ENCODE assay signal across 27 cellular contexts in the genomic region with DNA sequence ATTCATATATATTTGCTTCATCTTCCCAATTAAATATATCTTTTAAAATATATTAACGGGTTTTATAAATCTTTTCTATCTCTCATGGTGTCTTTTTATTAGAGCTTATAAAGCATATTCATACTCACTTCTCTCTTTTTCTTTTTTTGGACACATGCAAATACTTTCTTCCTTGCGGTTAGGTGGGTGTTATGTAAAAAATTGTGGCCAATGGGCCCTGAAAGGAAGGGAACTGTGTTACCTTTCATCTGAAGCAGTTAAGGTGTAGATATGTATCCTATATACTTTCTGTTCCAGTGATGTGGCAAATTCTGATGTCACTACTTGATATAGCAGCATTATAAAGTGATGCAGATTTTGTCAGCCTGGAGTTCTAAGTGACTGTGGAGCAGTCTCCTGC.
DNase-seq lines count a peak whose midpoint lies in the region; ATAC-seq and TF ChIP-seq lines count a peak whose summit lies in the region.
"Had no signal": no experiment of that assay in that cellular context is flagged by ENCODE, and none has a peak within 500 bp of the region (broad histone marks: within the 10 kb centered on the region; RNA-seq: fewer than 3 reads in every experiment).

No MANE protein-coding gene starts in this region.

- H3K27ac ChIP-seq in DOHH2 (ENCODE audit: low read depth, low read length) (peak overlapping the region; percentile 25), uterus (no peak overlapping the region)
- H3K27ac ChIP-seq: 22Rv1, body of pancreas, esophagus muscularis mucosa, spleen, stomach had no signal

- no peaks in the 10 kb centered on the region for H3K9me2 ChIP-seq in DOHH2 (replicated peaks; ENCODE audit: control insufficient read depth, low read length)

- no peaks in the 10 kb centered on the region for H4K20me1 ChIP-seq in DOHH2 (ENCODE audit: control insufficient read depth, insufficient read depth, low read depth, low read length)

- H3K36me3 ChIP-seq in DOHH2 (ENCODE audit: control insufficient read depth, low read length) (no peaks in the 10 kb centered on the region), uterus (no peaks in the 10 kb centered on the region), mucosa of descending colon (ENCODE audit: low read depth) (no peaks in the 10 kb centered on the region)
- H3K36me3 ChIP-seq: esophagus muscularis mucosa, spleen, stomach had no signal

- intact Hi-C loops in uterus (cut with DNase I; ENCODE audit: low total_unique reads): no loop called here
- intact Hi-C loops in mucosa of descending colon (cut with DNase I, micrococcal nuclease): no loop called here
- intact Hi-C loops in Right ventricle myocardium inferior (cut with DNase I): no loop called here

- ATAC-seq in GM19035 (IDR thresholded peaks at IDR 0.05; ENCODE audit: unreplicated experiment): peak; percentile 60
- ATAC-seq in HG02870 (IDR thresholded peaks at IDR 0.05; ENCODE audit: unreplicated experiment): peak; percentile 88
- peak; percentile 92 for ATAC-seq in HG03469 (IDR thresholded peaks at IDR 0.05; ENCODE audit: unreplicated experiment)
- no peak for ATAC-seq in GM21423 (IDR thresholded peaks at IDR 0.05; ENCODE audit: unreplicated experiment)
- ATAC-seq in mucosa of descending colon: no peak
- no peak for ATAC-seq in Right ventricle myocardium inferior
- ATAC-seq: activated naive CD8-positive, alpha-beta T cell treated with anti-CD3 and anti-CD28 coated beads, Interleukin-2, amount 50 U/mL, for 24 hours; body of pancreas; GM23338 had no signal

- H3K27me3 ChIP-seq in DOHH2 (ENCODE audit: control insufficient read depth, low read length) (no peaks in the 10 kb centered on the region), uterus (no peaks in the 10 kb centered on the region)
- H3K27me3 ChIP-seq: body of pancreas, esophagus muscularis mucosa, spleen, stomach had no signal

- peak overlapping the region; percentile 31 for H3K4me3 ChIP-seq in DOHH2 (ENCODE audit: low read length)
- H3K4me3 ChIP-seq in uterus: no peak overlapping the region
- H3K4me3 ChIP-seq in mucosa of descending colon: no peak overlapping the region
- H3K4me3 ChIP-seq: body of pancreas, esophagus muscularis mucosa, GM23338, spleen, stomach had no signal

- TF ChIP-seq CTCF in DOHH2 (IDR thresholded peaks at IDR 0.05; ENCODE audit: low read depth, low read length, poor library complexity, severe bottlenecking) (no peak), uterus (IDR thresholded peaks at IDR 0.05) (no peak), mucosa of descending colon (IDR thresholded peaks at IDR 0.05) (no peak)

- H3K4me1 ChIP-seq in DOHH2 (ENCODE audit: control insufficient read depth, low read length) (peaks cover 34% of the 10 kb centered on the region), uterus (no peaks in the 10 kb centered on the region), mucosa of descending colon (ENCODE audit: low read depth) (no peaks in the 10 kb centered on the region)
- H3K4me1 ChIP-seq: body of pancreas, esophagus muscularis mucosa, spleen, stomach had no signal

- H3K79me2 ChIP-seq in DOHH2 (ENCODE audit: control insufficient read depth, low read length): no peaks in the 10 kb centered on the region

- no peak for TF ChIP-seq POLR2A in uterus (IDR thresholded peaks at IDR 0.05)

- no peak for DNase-seq in uterus
- DNase-seq in mucosa of descending colon: no peak
- no peak for DNase-seq in Right ventricle myocardium inferior (ENCODE audit: missing footprints)
- DNase-seq: activated effector memory CD4-positive, alpha-beta T cell treated with Interleukin-2 at 50 U/mL for 16 hours; activated naive CD8-positive, alpha-beta T cell treated with anti-CD3 and anti-CD28 coated beads, Interleukin-2, amount 50 U/mL, for 24 hours; AML-193; body of pancreas; COR-L47; effector memory CD4-positive, alpha-beta T cell; Kasumi-1; NCI-H1092; NCI-H1930; NCI-H345; retina; spleen; stimulated activated CD4-positive, alpha-beta T cell treated with anti-CD3 and anti-CD28 coated beads, Interleukin-4, amount 100 ng/mL, for 4 hours; stomach; T-helper 2 cell; trophoblast cell had no signal

- peak overlapping the region; percentile 54 for H3K4me2 ChIP-seq in DOHH2 (ENCODE audit: low read length)
- H3K4me2 ChIP-seq: GM23338 had no signal

- H3F3A ChIP-seq in DOHH2 (ENCODE audit: control insufficient read depth, insufficient read depth): 0 out of 2 replicates have a peak, but pooled peaks cover 3% of the 10 kb centered on the region

- H3K9me3 ChIP-seq in DOHH2 (ENCODE audit: control insufficient read depth, insufficient read depth, low read length) (no peaks in the 10 kb centered on the region), uterus (no peaks in the 10 kb centered on the region), mucosa of descending colon (no peaks in the 10 kb centered on the region)
- H3K9me3 ChIP-seq: body of pancreas had no signal

Comparison
In these comparisons a context has a peak if more than half of its experiments do, and no peak if none do; other contexts are left out.
1. ATAC-seq: peak in GM19035 (single experiment), HG02870 (single experiment) and HG03469 (single experiment); none in GM21423 (single experiment), mucosa of descending colon (single experiment) and Right ventricle myocardium inferior (single experiment).